Comparison of ENCODE assay signal across 15 cellular contexts in genomic region chr4:14908635-14909034, GRCh38.
DNase-seq lines count a peak whose midpoint lies in the region; ATAC-seq and TF ChIP-seq lines count a peak whose summit lies in the region.
"Had no signal": no experiment of that assay in that cellular context is flagged by ENCODE, and none has a peak within 500 bp of the region (broad histone marks: within the 10 kb centered on the region; RNA-seq: fewer than 3 reads in every experiment).

No MANE protein-coding gene starts in this region.

- in situ Hi-C loops in Caki2 (cut with HindIII; ENCODE audit: low pct_unique_long_range_greater_than_20kb, low sequenced_read_pairs), result no loop called here
- in situ Hi-C loops in astrocyte of the cerebellum (cut with HindIII; ENCODE audit: low sequenced_read_pairs), result no loop called here
- in situ Hi-C loops in ACHN (cut with HindIII; ENCODE audit: low pct_ligation_motif_present, low pct_unique_long_range_greater_than_20kb, low sequenced_read_pairs), result no loop called here

- no peak for ATAC-seq in GM21447 (IDR thresholded peaks at IDR 0.05; ENCODE audit: unreplicated experiment)
- ATAC-seq: GM12878 had no signal

- no peak for TF ChIP-seq CTCF in astrocyte of the cerebellum (IDR thresholded peaks at IDR 0.05; ENCODE audit: low read depth, low read length, missing control alignments)

- no peak overlapping the region for H3K4me3 ChIP-seq in astrocyte of the cerebellum (ENCODE audit: low read depth, low read length)
- H3K4me3 ChIP-seq: adrenal gland, GM12878 had no signal

- DNase-seq in Caki2 (ENCODE audit: low read depth), result peak; percentile 61
- peak; percentile 61 for DNase-seq in LoVo (ENCODE audit: low spot score)
- DNase-seq in astrocyte of the cerebellum (ENCODE audit: low read depth), result peak; percentile 29
- DNase-seq in kidney tubule cell (ENCODE audit: low spot score), result peak; percentile 82
- no peak for DNase-seq in ACHN
- no peak for DNase-seq in AML-193 (lab: John Stamatoyannopoulos, UW)
- no peak for DNase-seq in NCI-H748 (lab: John Stamatoyannopoulos, UW; ENCODE audit: unreplicated experiment)
- DNase-seq: activated CD4-positive, CD25-positive, alpha-beta regulatory T cell; activated CD8-positive, alpha-beta memory T cell treated with anti-CD3 and anti-CD28 coated beads for 24 hours; adrenal gland; H9; NCI-H1092 treated with DMSO at 0.1 percent for 48 hours; T-helper 2 cell had no signal

Comparison
In these comparisons a context has a peak if more than half of its experiments do, and no peak if none do; other contexts are left out.
1. DNase-seq: peak in Caki2 (single experiment), LoVo (single experiment), astrocyte of the cerebellum (single experiment) and kidney tubule cell (single experiment); none in ACHN (single experiment), AML-193 (0 of 2) and NCI-H748 (single experiment).